8 cellular contexts compared by ENCODE assay signal in genomic region chr9:90801175-90801506, GRCh38. TPM values are rescaled to one million over a fixed set of nuclear protein-coding genes. Genes with fewer than 3 reads are reported as not detected.
DNase-seq lines count a peak whose midpoint lies in the region; ATAC-seq, FAIRE-seq and TF ChIP-seq lines count a peak whose summit lies in the region.

No MANE protein-coding gene starts in this region.

- DNase-seq in K562 (ENCODE audit: extremely low read depth in 1 of 4, low spot score in 3 of 4) (peak in 1 of 4 experiments; percentile 15), lower leg skin (ENCODE audit: low spot score in 2 of 2) (no peak), hippocampal formation (lab: John Stamatoyannopoulos, UW) (no peak)
- DNase-seq in natural killer cell treated with Interleukin-12 subunit alpha and Interleukin-12 subunit beta and Interleukin-15 and Interleukin-18, amount 100 ng/mL, for 72 hours (ENCODE audit: low spot score) = no peak
- no peak for DNase-seq in activated CD4-positive, alpha-beta memory T cell treated with anti-CD3 and anti-CD28 coated beads, Interleukin-2, amount 10 ng/mL, durations not matched to agents 7 days and 5 days

- H3K9ac ChIP-seq in K562 (ENCODE audit: insufficient read depth in 1 of 2, low read depth in 2 of 2, low read length in 2 of 2) = peak overlapping the region; percentile 66 to 92; a peak in 3 of 4 replicates

- peak overlapping the region; percentile 87 for H3K4me3 Mint-ChIP-seq in natural killer cell treated with Interleukin-12 subunit alpha and Interleukin-12 subunit beta and Interleukin-15 and Interleukin-18, amount 100 ng/mL, for 72 hours
- no peak overlapping the region for H3K4me3 Mint-ChIP-seq in activated CD4-positive, alpha-beta memory T cell treated with anti-CD3 and anti-CD28 coated beads, Interleukin-2, amount 10 ng/mL, durations not matched to agents 7 days and 5 days

- H3K27me3 ChIP-seq in K562 (ENCODE audit: control insufficient read depth in 2 of 2, insufficient read depth in 2 of 2, low read length in 2 of 2) = no peaks in the 10 kb centered on the region

- 22% methylated on average over 11 of the region's 11 CpGs for WGBS in K562 (ENCODE audit: insufficient coverage, low coverage, missing lambda C conversion rate)
- 30 to 42% methylated on average over 7 to 11 of the region's 11 CpGs for WGBS in lower leg skin, 2 donors

- peaks cover 44% of the 10 kb centered on the region for H3K79me2 ChIP-seq in K562 (ENCODE audit: control insufficient read depth, insufficient read depth, low read length)

- H3K4me3 ChIP-seq in K562 = peak overlapping the region; percentile 51
- H3K4me3 ChIP-seq in lower leg skin (ENCODE audit: low read depth, poor library complexity, severe bottlenecking) = no peak overlapping the region

- in situ Hi-C loops in K562 (cut with MboI) = no loop called here

- H3K27ac Mint-ChIP-seq in natural killer cell treated with Interleukin-12 subunit alpha and Interleukin-12 subunit beta and Interleukin-15 and Interleukin-18, amount 100 ng/mL, for 72 hours = peak overlapping the region in 1 of 2 donors; percentile 93
- H3K27ac Mint-ChIP-seq in activated CD4-positive, alpha-beta memory T cell treated with anti-CD3 and anti-CD28 coated beads, Interleukin-2, amount 10 ng/mL, durations not matched to agents 7 days and 5 days = no peak overlapping the region

- no peak for TF ChIP-seq RAD21 in K562 (CRISPR knock-in tag; conservative IDR thresholded peaks at IDR 0.05 in 1 of 2, IDR thresholded peaks at IDR 0.05 in 1 of 2)

- peaks cover 4 to 13% of the 10 kb centered on the region in 2 donors for H3K27me3 Mint-ChIP-seq in natural killer cell treated with Interleukin-12 subunit alpha and Interleukin-12 subunit beta and Interleukin-15 and Interleukin-18, amount 100 ng/mL, for 72 hours
- peaks cover 83% of the 10 kb centered on the region for H3K27me3 Mint-ChIP-seq in activated CD4-positive, alpha-beta memory T cell treated with anti-CD3 and anti-CD28 coated beads, Interleukin-2, amount 10 ng/mL, durations not matched to agents 7 days and 5 days

- no peaks in the 10 kb centered on the region for H4K20me1 ChIP-seq in K562 (replicated peaks; ENCODE audit: control insufficient read depth, insufficient read depth, low read length)

- POLR2A ChIA-PET in K562 (lab: Yijun Ruan, JAX) = interaction anchor here (0.5 to 1.6 kb wide), 3 partner anchors 9 to 15 kb away, joined by 3 to 4 read pairs (median 3); no protein-coding TSS in a partner anchor
- POLR2A ChIA-PET in activated CD4-positive, alpha-beta memory T cell treated with anti-CD3 and anti-CD28 coated beads, Interleukin-2, amount 10 ng/mL, durations not matched to agents 7 days and 5 days (lab: Charles Lee) = interaction anchor here (1.2 to 1.3 kb wide), 2 partner anchors 23 to 63 kb away, joined by 3 read pairs; no protein-coding TSS in a partner anchor

- H3K27ac ChIP-seq in K562 (ENCODE audit: extremely low read depth, low read depth, low read length) = no peak overlapping the region; the same call in 2 of the 3 replicates

- peaks cover 11 to 16% of the 10 kb centered on the region in 2 experiments for H3K4me1 ChIP-seq in K562 (replicated peaks in 1 of 2; ENCODE audit: control insufficient read depth in 2 of 2, insufficient read depth in 2 of 2, low read length in 2 of 2)

- intact Hi-C loops in K562 (cut with micrococcal nuclease) = no loop called here
- intact Hi-C loops in lower leg skin (cut with DNase I; ENCODE audit: low total_unique reads) = no loop called here

- no TSS peak for BruUV-seq in K562 (replicated peaks; lab: Mats Ljungman, UMichigan)

- no peaks in the 10 kb centered on the region for H3K36me3 Mint-ChIP-seq in natural killer cell treated with Interleukin-12 subunit alpha and Interleukin-12 subunit beta and Interleukin-15 and Interleukin-18, amount 100 ng/mL, for 72 hours
- H3K36me3 Mint-ChIP-seq in activated CD4-positive, alpha-beta memory T cell treated with anti-CD3 and anti-CD28 coated beads, Interleukin-2, amount 10 ng/mL, durations not matched to agents 7 days and 5 days (ENCODE audit: low read depth) = no peaks in the 10 kb centered on the region

- no peak for TF ChIP-seq EP300 in K562 (IDR thresholded peaks at IDR 0.05; ENCODE audit: low read length)

- peaks cover 29 to 37% of the 10 kb centered on the region in 2 donors for H3K4me1 Mint-ChIP-seq in natural killer cell treated with Interleukin-12 subunit alpha and Interleukin-12 subunit beta and Interleukin-15 and Interleukin-18, amount 100 ng/mL, for 72 hours (ENCODE audit: low read depth in 2 of 2)
- peaks cover 5% of the 10 kb centered on the region for H3K4me1 Mint-ChIP-seq in activated CD4-positive, alpha-beta memory T cell treated with anti-CD3 and anti-CD28 coated beads, Interleukin-2, amount 10 ng/mL, durations not matched to agents 7 days and 5 days

- ATAC-seq in GM18909 (IDR thresholded peaks at IDR 0.05; ENCODE audit: poor library complexity, unreplicated experiment) (peak; percentile 23), HG03175 (IDR thresholded peaks at IDR 0.05; ENCODE audit: unreplicated experiment) (peak; percentile 18), K562 (no peak), GM18520 (IDR thresholded peaks at IDR 0.05; ENCODE audit: unreplicated experiment) (no peak)
- ATAC-seq in natural killer cell treated with Interleukin-12 subunit alpha and Interleukin-12 subunit beta and Interleukin-15 and Interleukin-18, amount 100 ng/mL, for 72 hours = peak; percentile 25 to 54

- no peaks in the 10 kb centered on the region for H3K9me3 Mint-ChIP-seq in natural killer cell treated with Interleukin-12 subunit alpha and Interleukin-12 subunit beta and Interleukin-15 and Interleukin-18, amount 100 ng/mL, for 72 hours
- H3K9me3 Mint-ChIP-seq in activated CD4-positive, alpha-beta memory T cell treated with anti-CD3 and anti-CD28 coated beads, Interleukin-2, amount 10 ng/mL, durations not matched to agents 7 days and 5 days = no peaks in the 10 kb centered on the region

- H3K36me3 ChIP-seq in K562 (ENCODE audit: control insufficient read depth, insufficient read depth, low read length) = no peaks in the 10 kb centered on the region; the same call in 1 of the 3 replicates

- TF ChIP-seq CTCF in K562 (IDR thresholded peaks at IDR 0.05 in 2 of 3, conservative IDR thresholded peaks at IDR 0.05 in 1 of 3; ENCODE audit: insufficient read depth in 2 of 3, low read depth in 1 of 3, low read length in 3 of 3) (no peak), lower leg skin (IDR thresholded peaks at IDR 0.05) (no peak)

- CTCF ChIA-PET in K562 (lab: Yijun Ruan, JAX; ENCODE audit: low intra/inter-chr PET ratio) = no interaction called here
- CTCF ChIA-PET in activated CD4-positive, alpha-beta memory T cell treated with anti-CD3 and anti-CD28 coated beads, Interleukin-2, amount 10 ng/mL, durations not matched to agents 7 days and 5 days (lab: Charles Lee) = no interaction called here

- TF ChIP-seq POLR2A in K562 (conservative IDR thresholded peaks at IDR 0.05) (no peak), lower leg skin (IDR thresholded peaks at IDR 0.05) (no peak)

- H3K9me1 ChIP-seq in K562 (ENCODE audit: control insufficient read depth, insufficient read depth, low read length) = no peaks in the 10 kb centered on the region

- H3K4me2 ChIP-seq in K562 (ENCODE audit: insufficient read depth, low read length) = peak overlapping the region; percentile 63

- no peaks in the 10 kb centered on the region for H3K9me3 ChIP-seq in K562 (replicated peaks; ENCODE audit: control insufficient read depth, insufficient read depth, low read depth, low read length)

- FAIRE-seq in K562 (lab: Jason Lieb, UNC) = no peak

- H2AFZ ChIP-seq in K562 (ENCODE audit: low read depth, low read length) = peak overlapping the region; percentile 78

TF ChIP-seq in K562, 482 proteins besides CTCF, POLR2A, EP300 and RAD21:
- TF ChIP-seq ZNF134 (CRISPR knock-in tag; conservative IDR thresholded peaks at IDR 0.05) (no peak), ZKSCAN8 (CRISPR knock-in tag; IDR thresholded peaks at IDR 0.05) (no peak), CHD1 (IDR thresholded peaks at IDR 0.05; ENCODE audit: low read length) (no peak), FIP1L1 (IDR thresholded peaks at IDR 0.05; ENCODE audit: low read depth, low read length, poor library complexity, severe bottlenecking) (no peak), CHD2 (IDR thresholded peaks at IDR 0.05; ENCODE audit: low read depth, low read length) (no peak), HEY1 (CRISPR knock-in tag; IDR thresholded peaks at IDR 0.05; ENCODE audit: borderline replicate concordance) (no peak), ZNF146 (CRISPR knock-in tag; IDR thresholded peaks at IDR 0.05; ENCODE audit: unreplicated experiment) (no peak), L3MBTL2 (IDR thresholded peaks at IDR 0.05) (no peak), ZNF212 (CRISPR knock-in tag; IDR thresholded peaks at IDR 0.05) (no peak), NCOA1 (IDR thresholded peaks at IDR 0.05; ENCODE audit: low read depth) (no peak), PPARD (CRISPR knock-in tag; IDR thresholded peaks at IDR 0.05) (no peak), SETDB1 (IDR thresholded peaks at IDR 0.05; ENCODE audit: low read length) (no peak)

RNA-seq across cellular contexts. Expression of gene SYK, which starts 0.5 kb away (rescaled TPM):
- total RNA-seq in K562 (2011; cell fraction: chromatin; rRNA removed; ENCODE audit: low replicate concordance) = 4.8 and 11.2 TPM in 2 replicates
- 2.7 and 3.3 TPM in 2 replicates for total RNA-seq in K562 (2011; cell fraction: nucleolus; rRNA removed)
- 3.5 and 6.7 TPM in 2 replicates for total RNA-seq in K562 (2011; cell fraction: nucleoplasm; rRNA removed)
- total RNA-seq in K562 (2014; rRNA removed) (16.7 and 19.4 TPM in 2 replicates), K562 (2014; rRNA removed; fragmentation: Illumina TruSeq; extraction: Trizol) (16.7 and 17.0 TPM in 2 replicates), K562 (2015; rRNA removed; fragmentation: Illumina TruSeq; extraction: Trizol) (23.0 and 23.8 TPM in 2 replicates), K562 (2021) (29.4 and 32.7 TPM in 2 replicates), lower leg skin (10 to 100 TPM; 17.9 to 26.2 (median 23.2) TPM)
- polyA plus RNA-seq in K562 (2011; rRNA removed) (3.9 and 7.3 TPM in 2 replicates), K562 (2014; fragmentation: Illumina TruSeq; extraction: Trizol) (17.6 and 20.3 TPM in 2 replicates), K562 (2014; fragmentation: Nextera tagmentation; extraction: Ambion mirVana) (1 to 10 TPM; 5.6 to 6.7 TPM), K562 (2014; rRNA removed) (12.3 and 13.0 TPM in 2 replicates)
- 3.2 and 8.5 TPM in 2 replicates for polyA plus RNA-seq in K562 (2011; cell fraction: cytosol; rRNA removed)
- 4.1 and 6.2 TPM in 2 replicates for polyA plus RNA-seq in K562 (2011; cell fraction: nucleus; rRNA removed)
- 18.2 and 30.5 TPM in 2 replicates for polyA plus RNA-seq in K562 (2012)
- 4.1 and 9.6 TPM in 2 replicates for polyA minus RNA-seq in K562 (2011; rRNA and poly(A)+ RNA removed)
- polyA minus RNA-seq in K562 (2011; cell fraction: cytosol; rRNA and poly(A)+ RNA removed) = 3.1 and 23.8 TPM in 2 replicates
- 1.9 and 7.8 TPM in 2 replicates for polyA minus RNA-seq in K562 (2011; cell fraction: nucleus; rRNA and poly(A)+ RNA removed)
- total RNA-seq in natural killer cell treated with Interleukin-12 subunit alpha and Interleukin-12 subunit beta and Interleukin-15 and Interleukin-18, amount 100 ng/mL, for 72 hours = 10 to 100 TPM; 25.8 to 53.0 TPM
- not detected for total RNA-seq in activated CD4-positive, alpha-beta memory T cell treated with anti-CD3 and anti-CD28 coated beads, Interleukin-2, amount 10 ng/mL, durations not matched to agents 7 days and 5 days

Comparison
In these comparisons a context has a peak if more than half of its experiments do, and no peak if none do; other contexts are left out.
1. ATAC-seq: peak in GM18909 (single experiment), HG03175 (single experiment) and natural killer cell treated with Interleukin-12 subunit alpha and Interleukin-12 subunit beta and Interleukin-15 and Interleukin-18, amount 100 ng/mL, for 72 hours (2 of 2); none in K562 (single experiment) and GM18520 (single experiment).